Comparison of ENCODE assay signal across 1 cellular context in genomic region chr5:58071566-58071965, GRCh38.
TF ChIP-seq lines count a peak whose summit lies in the region.

No MANE protein-coding gene starts in this region.

TF ChIP-seq in K562, 482 proteins besides CTCF, POLR2A, EP300 and RAD21 (continued from another document):
- peak; percentile 31; the same call in 1 of the 2 replicates for TF ChIP-seq MGA (IDR thresholded peaks at IDR 0.05)
- no peak for TF ChIP-seq MAZ (CRISPR knock-in tag; conservative IDR thresholded peaks at IDR 0.05 in 1 of 2, IDR thresholded peaks at IDR 0.05 in 1 of 2)
- TF ChIP-seq BCL6 (CRISPR knock-in tag; IDR thresholded peaks at IDR 0.05) = no peak
- no peak for TF ChIP-seq EZH2 (IDR thresholded peaks at IDR 0.05; ENCODE audit: borderline replicate concordance, low read depth, low read length)
- TF ChIP-seq TRIM25 (IDR thresholded peaks at IDR 0.05; ENCODE audit: borderline replicate concordance) = no peak
- no peak for TF ChIP-seq C11orf30 (IDR thresholded peaks at IDR 0.05; ENCODE audit: low read depth)
- TF ChIP-seq MAFK (IDR thresholded peaks at IDR 0.05; ENCODE audit: low read length) = no peak
- TF ChIP-seq RBM25 (IDR thresholded peaks at IDR 0.05; ENCODE audit: low read depth, low read length, severe bottlenecking) = no peak
- TF ChIP-seq OTX1 (CRISPR knock-in tag; IDR thresholded peaks at IDR 0.05) = no peak
- TF ChIP-seq CHD4 (IDR thresholded peaks at IDR 0.05; ENCODE audit: insufficient read depth, insufficient replicate concordance, low read depth, low read length, poor library complexity, severe bottlenecking) = no peak
- TF ChIP-seq CBFA2T3 (IDR thresholded peaks at IDR 0.05) = peak; percentile 17; the same call in 1 of the 2 replicates
- TF ChIP-seq ZNF436 (CRISPR knock-in tag; IDR thresholded peaks at IDR 0.05) = no peak
- no peak for TF ChIP-seq NFIX (CRISPR knock-in tag; IDR thresholded peaks at IDR 0.05; ENCODE audit: low read depth)
- TF ChIP-seq AFF1 (IDR thresholded peaks at IDR 0.05; ENCODE audit: low read depth in 1 of 2, partially characterized antibody in 2 of 2) = no peak
- no peak for TF ChIP-seq CXXC5 (CRISPR knock-in tag; IDR thresholded peaks at IDR 0.05)
- no peak for TF ChIP-seq L3MBTL2 (IDR thresholded peaks at IDR 0.05)
- no peak for TF ChIP-seq ZNF57 (CRISPR knock-in tag; IDR thresholded peaks at IDR 0.05)
- TF ChIP-seq SMARCA5 (IDR thresholded peaks at IDR 0.05) = no peak
- TF ChIP-seq GABPA (tag; conservative IDR thresholded peaks at IDR 0.05; ENCODE audit: low read depth) = no peak
- TF ChIP-seq TCF7L2 (IDR thresholded peaks at IDR 0.05; ENCODE audit: low read depth, low read length) = no peak
